In the genomic region with DNA sequence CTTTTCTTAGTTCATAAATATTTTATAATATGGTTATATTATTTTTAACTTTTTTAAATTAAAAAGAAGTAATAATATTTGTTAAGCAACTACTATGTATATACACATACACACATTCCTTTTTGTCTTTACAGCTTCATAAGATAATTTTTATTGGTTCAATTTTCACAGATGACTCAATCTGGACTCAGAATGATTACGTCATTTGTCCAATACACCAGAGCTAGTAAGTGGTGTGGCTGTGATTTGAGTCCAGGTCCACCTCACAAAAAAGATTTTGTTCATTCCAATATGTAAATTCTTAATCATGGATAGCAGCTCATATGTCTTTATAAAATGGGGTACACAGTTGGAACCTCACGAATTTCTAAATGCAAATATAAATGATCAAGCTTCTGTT, we compare ENCODE assay signal across 14 cellular contexts.
"Had no signal": no experiment of that assay in that cellular context is flagged by ENCODE, and none has a peak within 500 bp of the region (broad histone marks: within the 10 kb centered on the region; RNA-seq: fewer than 3 reads in every experiment).

No MANE protein-coding gene starts in this region.

- H3K27me3 ChIP-seq: esophagus muscularis mucosa, neutrophil had no signal

- H3K27ac ChIP-seq: coronary artery, epithelial cell of prostate, esophagus muscularis mucosa, neutrophil had no signal

- H3K36me3 ChIP-seq: esophagus muscularis mucosa, neutrophil had no signal

- DNase-seq: effector CD4-positive, alpha-beta T cell; foreskin fibroblast; left colon; mucosa of descending colon; naive thymus-derived CD8-positive, alpha-beta T cell; right cardiac atrium; stimulated activated CD4-positive, alpha-beta T cell treated with anti-CD3 and anti-CD28 coated beads, Interleukin-2, amount 100 ng/mL, for 48 hours; stimulated activated naive CD4-positive, alpha-beta T cell treated with Interleukin-2 at 50 U/mL for 16 hours; trophoblast cell had no signal

- H3K4me2 ChIP-seq: smooth muscle cell had no signal

- H3K9me3 ChIP-seq: esophagus muscularis mucosa, mucosa of descending colon, neutrophil had no signal

- H3K4me3 ChIP-seq: coronary artery, esophagus muscularis mucosa, mucosa of descending colon, smooth muscle cell had no signal
